In the genomic region with DNA sequence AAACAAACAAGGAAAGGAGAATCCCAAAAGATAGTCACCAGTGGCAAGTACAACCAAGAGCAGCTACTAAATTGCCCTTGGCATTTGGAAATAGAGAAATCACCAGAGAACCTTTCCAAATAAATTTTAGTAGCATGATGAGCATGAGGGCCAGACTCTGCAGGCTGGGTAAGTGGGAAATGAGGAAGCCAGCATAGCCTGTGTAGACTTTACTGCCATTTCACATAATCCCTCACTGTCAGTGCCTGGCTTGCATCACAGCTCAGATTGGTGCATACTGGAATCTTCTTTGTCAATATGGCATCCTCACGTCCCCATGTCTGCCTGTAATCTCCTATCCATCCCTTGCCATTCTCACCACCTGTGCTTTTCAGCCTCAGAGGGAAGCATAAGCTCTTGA, we compare ENCODE assay signal across 17 cellular contexts. TPM values are rescaled to one million over a fixed set of nuclear protein-coding genes. Genes with fewer than 3 reads are reported as not detected.
DNase-seq lines count a peak whose midpoint lies in the region; ATAC-seq, FAIRE-seq and TF ChIP-seq lines count a peak whose summit lies in the region.
"Had no signal": no experiment of that assay in that cellular context is flagged by ENCODE, and none has a peak within 500 bp of the region (broad histone marks: within the 10 kb centered on the region; RNA-seq: fewer than 3 reads in every experiment).

No MANE protein-coding gene starts in this region.

- peak; percentile 6 for ATAC-seq in GM18498 (IDR thresholded peaks at IDR 0.05; ENCODE audit: unreplicated experiment)
- peak; percentile 3 for ATAC-seq in GM19452 (IDR thresholded peaks at IDR 0.05; ENCODE audit: unreplicated experiment)
- no peak for ATAC-seq in pancreas
- ATAC-seq: lower lobe of right lung, SK-N-SH treated with all-trans-retinoic acid at 6 μM for 48 hours had no signal

- H3K27me3 ChIP-seq in OCI-LY3 (ENCODE audit: low read depth, low read length) (no peaks in the 10 kb centered on the region), mesenchymal stem cell (ENCODE audit: control insufficient read depth in 1 of 2, insufficient read depth in 1 of 2, low read length in 2 of 2) (no peaks in the 10 kb centered on the region), pancreas (no peaks in the 10 kb centered on the region)

- DNase-seq in mesenchymal stem cell (no peak), caudate nucleus (lab: John Stamatoyannopoulos, UW) (no peak), pancreas (no peak), GM03348 (ENCODE audit: low spot score) (no peak)
- no peak for DNase-seq in activated T-helper 2 cell treated with anti-CD3 and anti-CD28 coated beads, Interferon-gamma antibody, Interleukin-2, Interleukin-4, amounts not matched to agents 10 μg/mL and 5 μg/mL and 100 μg/mL, durations not matched to agents 14 hours and 24 hours and 36 hours (ENCODE audit: low spot score)
- DNase-seq: activated CD4-positive, alpha-beta T cell treated with anti-CD3 and anti-CD28 coated beads for 4 hours; activated T-cell treated with anti-CD3 and anti-CD28 coated beads for 4 hours; central memory CD4-positive, alpha-beta T cell; effector memory CD8-positive, alpha-beta T cell; lower lobe of right lung; NCI-H146; NCI-H748 treated with DMSO at 0.1 percent for 48 hours; stimulated activated CD4-positive, alpha-beta T cell treated with anti-CD3 and anti-CD28 coated beads, Interleukin-2, amount 100 ng/mL, for 24 hours had no signal

- H3K4me1 ChIP-seq in OCI-LY3 (ENCODE audit: low read length) (peaks cover 20% of the 10 kb centered on the region), mesenchymal stem cell (ENCODE audit: control insufficient read depth, insufficient read depth, low read depth, low read length) (no peaks in the 10 kb centered on the region), pancreas (no peaks in the 10 kb centered on the region)
- H3K4me1 ChIP-seq: lower lobe of right lung had no signal

- H3K4me3 Mint-ChIP-seq in activated T-helper 2 cell treated with anti-CD3 and anti-CD28 coated beads, Interferon-gamma antibody, Interleukin-2, Interleukin-4, amounts not matched to agents 10 μg/mL and 5 μg/mL and 100 μg/mL, durations not matched to agents 14 hours and 24 hours and 36 hours (ENCODE audit: low read depth), result no peak overlapping the region

- no peak overlapping the region for H2BK15ac ChIP-seq in mesenchymal stem cell (ENCODE audit: low read depth, poor library complexity, severe bottlenecking)

- peak overlapping the region; percentile 38 for H4K8ac ChIP-seq in mesenchymal stem cell (ENCODE audit: low read length)

- peak overlapping the region in 1 of 2 experiments; percentile 61 for H3K14ac ChIP-seq in mesenchymal stem cell (ENCODE audit: low read length in 2 of 2)

- H3K27me3 Mint-ChIP-seq in activated T-helper 2 cell treated with anti-CD3 and anti-CD28 coated beads, Interferon-gamma antibody, Interleukin-2, Interleukin-4, amounts not matched to agents 10 μg/mL and 5 μg/mL and 100 μg/mL, durations not matched to agents 14 hours and 24 hours and 36 hours (ENCODE audit: low read depth), result no peaks in the 10 kb centered on the region
- H3K27me3 Mint-ChIP-seq: effector memory CD8-positive, alpha-beta T cell had no signal

- no peak overlapping the region; the same call in 1 of the 2 replicates for H3K9ac ChIP-seq in OCI-LY3 (ENCODE audit: low read length)
- no peak overlapping the region for H3K9ac ChIP-seq in mesenchymal stem cell (ENCODE audit: low read length)

- peaks cover 21% of the 10 kb centered on the region for H3K36me3 Mint-ChIP-seq in activated T-helper 2 cell treated with anti-CD3 and anti-CD28 coated beads, Interferon-gamma antibody, Interleukin-2, Interleukin-4, amounts not matched to agents 10 μg/mL and 5 μg/mL and 100 μg/mL, durations not matched to agents 14 hours and 24 hours and 36 hours (ENCODE audit: low read depth)

- no peak overlapping the region for H2AK5ac ChIP-seq in mesenchymal stem cell (ENCODE audit: low read length, severe bottlenecking)

- peak overlapping the region; percentile 49 for H3K27ac ChIP-seq in OCI-LY3 (ENCODE audit: low read length)
- no peak overlapping the region for H3K27ac ChIP-seq in mesenchymal stem cell (ENCODE audit: low read length, poor library complexity, severe bottlenecking)
- H3K27ac ChIP-seq in caudate nucleus (ENCODE audit: low read depth, low read length), result no peak overlapping the region
- H3K27ac ChIP-seq in pancreas, result no peak overlapping the region
- H3K27ac ChIP-seq: lower lobe of right lung had no signal

- H3K4me3 ChIP-seq in OCI-LY3 (ENCODE audit: low read length), result no peak overlapping the region
- no peak overlapping the region for H3K4me3 ChIP-seq in mesenchymal stem cell (ENCODE audit: insufficient read depth in 1 of 2, low read depth in 1 of 2, low read length in 2 of 2)
- no peak overlapping the region for H3K4me3 ChIP-seq in pancreas
- H3K4me3 ChIP-seq: lower lobe of right lung had no signal

- H4K20me1 ChIP-seq in OCI-LY3 (ENCODE audit: insufficient read depth, low read length), result no peaks in the 10 kb centered on the region

- H2AFZ ChIP-seq in OCI-LY3 (ENCODE audit: low read depth, low read length) (no peak overlapping the region), mesenchymal stem cell (ENCODE audit: low read depth, low read length) (no peak overlapping the region)

- no peak overlapping the region for H2BK5ac ChIP-seq in mesenchymal stem cell (ENCODE audit: low read depth, low read length, poor library complexity, severe bottlenecking)

- no peak overlapping the region for H3K18ac ChIP-seq in mesenchymal stem cell (ENCODE audit: low read depth in 1 of 2, low read length in 2 of 2)

- H3K4me2 ChIP-seq in OCI-LY3 (ENCODE audit: low read length) (peak overlapping the region; percentile 41), mesenchymal stem cell (ENCODE audit: low read length, poor library complexity, severe bottlenecking) (no peak overlapping the region)

- H3K79me2 ChIP-seq in OCI-LY3 (ENCODE audit: low read length), result no peaks in the 10 kb centered on the region

- no peak overlapping the region for H2BK12ac ChIP-seq in mesenchymal stem cell (ENCODE audit: low read length in 2 of 2)

- H3K9me3 ChIP-seq in OCI-LY3 (ENCODE audit: insufficient read depth, low read length), result peaks cover 6% of the 10 kb centered on the region; the same call in 1 of the 2 replicates
- H3K9me3 ChIP-seq in mesenchymal stem cell (ENCODE audit: control insufficient read depth, low read length), result no peaks in the 10 kb centered on the region
- no peaks in the 10 kb centered on the region for H3K9me3 ChIP-seq in pancreas
- H3K9me3 ChIP-seq: lower lobe of right lung had no signal

- FAIRE-seq in pancreas (lab: Jason Lieb, UNC), result no peak

- 100% methylated on average over 1 of the region's 1 CpG for WGBS in mesenchymal stem cell
- 91 to 92% methylated on average over 1 of the region's 1 CpG for WGBS in pancreas, 2 donors

- no peak overlapping the region for H3K27ac Mint-ChIP-seq in activated T-helper 2 cell treated with anti-CD3 and anti-CD28 coated beads, Interferon-gamma antibody, Interleukin-2, Interleukin-4, amounts not matched to agents 10 μg/mL and 5 μg/mL and 100 μg/mL, durations not matched to agents 14 hours and 24 hours and 36 hours

- H3K4me1 Mint-ChIP-seq in activated T-helper 2 cell treated with anti-CD3 and anti-CD28 coated beads, Interferon-gamma antibody, Interleukin-2, Interleukin-4, amounts not matched to agents 10 μg/mL and 5 μg/mL and 100 μg/mL, durations not matched to agents 14 hours and 24 hours and 36 hours (ENCODE audit: low read depth), result peaks cover 15% of the 10 kb centered on the region

- peaks cover 10% of the 10 kb centered on the region for H3K36me3 ChIP-seq in OCI-LY3 (replicated peaks; ENCODE audit: low read depth, low read length)
- peaks cover 7 to 34% of the 10 kb centered on the region in 2 experiments for H3K36me3 ChIP-seq in mesenchymal stem cell (ENCODE audit: control insufficient read depth in 1 of 2, insufficient read depth in 2 of 2, low read depth in 1 of 2, low read length in 2 of 2)
- H3K36me3 ChIP-seq in pancreas, result no peaks in the 10 kb centered on the region

- H3K23ac ChIP-seq in mesenchymal stem cell (ENCODE audit: low read length in 2 of 2), result no peak overlapping the region

- no peak for TF ChIP-seq CTCF in OCI-LY3 (IDR thresholded peaks at IDR 0.05; ENCODE audit: low read depth, low read length)
- no peak for TF ChIP-seq CTCF in pancreas (IDR thresholded peaks at IDR 0.05)

- peaks cover 20% of the 10 kb centered on the region for H3K79me1 ChIP-seq in mesenchymal stem cell (replicated peaks; ENCODE audit: low read length, poor library complexity, severe bottlenecking)

- no peak overlapping the region for H3K4ac ChIP-seq in mesenchymal stem cell (ENCODE audit: low read depth in 1 of 2, low read length in 2 of 2)

- no peaks in the 10 kb centered on the region for H3K9me3 Mint-ChIP-seq in activated T-helper 2 cell treated with anti-CD3 and anti-CD28 coated beads, Interferon-gamma antibody, Interleukin-2, Interleukin-4, amounts not matched to agents 10 μg/mL and 5 μg/mL and 100 μg/mL, durations not matched to agents 14 hours and 24 hours and 36 hours
- H3K9me3 Mint-ChIP-seq: effector memory CD8-positive, alpha-beta T cell had no signal

- intact Hi-C loops in pancreas (cut with DNase I), result no loop called here
- intact Hi-C loops in activated T-helper 2 cell treated with anti-CD3 and anti-CD28 coated beads, Interferon-gamma antibody, Interleukin-2, Interleukin-4, amounts not matched to agents 10 μg/mL and 5 μg/mL and 100 μg/mL, durations not matched to agents 14 hours and 24 hours and 36 hours (cut with micrococcal nuclease), result loop anchor here (1.0 to 2.0 kb wide), 3 partner anchors 9 to 71 kb away; a partner anchor contains a TSS

- peak overlapping the region; percentile 28 for H4K91ac ChIP-seq in mesenchymal stem cell (ENCODE audit: low read length)

- no peak overlapping the region for H2BK120ac ChIP-seq in mesenchymal stem cell (ENCODE audit: low read depth, low read length)

RNA-seq across cellular contexts. Expression of a gene that starts 14.5 kb away (rescaled TPM):
- polyA plus RNA-seq in mesenchymal stem cell (2013, experiment 1 of 2), result 26.5 TPM
- polyA plus RNA-seq in mesenchymal stem cell (2013, experiment 2 of 2), result 26.7 TPM
- total RNA-seq in pancreas, result 10 to 100 TPM in 1 of 6 donors, 1 to 10 TPM in 5; 4.5 to 10.3 (median 6.5) TPM
- polyA plus RNA-seq in pancreas, result 10 to 100 TPM in 1 of 2 donors, 1 to 10 TPM in 1; 4.4 to 11.8 TPM
- 8.4 and 8.8 TPM in 2 replicates for total RNA-seq in activated T-helper 2 cell treated with anti-CD3 and anti-CD28 coated beads, Interferon-gamma antibody, Interleukin-2, Interleukin-4, amounts not matched to agents 10 μg/mL and 5 μg/mL and 100 μg/mL, durations not matched to agents 14 hours and 24 hours and 36 hours

Comparison
In these comparisons a context has a peak if more than half of its experiments do, and no peak if none do; other contexts are left out.
1. ATAC-seq: peak in GM18498 (single experiment) and GM19452 (single experiment); none in pancreas (0 of 4).